Comparison of ENCODE assay signal across 1 cellular context in genomic region chr11:77473801-77474508, GRCh38.
TF ChIP-seq lines count a peak whose summit lies in the region.

Gene PAK1 (minus strand): TSS chr11:77474094. CDS start chr11:77392520, 81,574 bp downstream.

TF ChIP-seq in HepG2, 621 proteins besides CTCF, POLR2A, EP300 and RAD21 (continued from another document and continues in another):
- no peak for TF ChIP-seq BATF2 (CRISPR knock-in tag; IDR thresholded peaks at IDR 0.05)
- TF ChIP-seq SP5 (CRISPR knock-in tag; IDR thresholded peaks at IDR 0.05; ENCODE audit: borderline replicate concordance, low read depth): 0 out of 2 replicates have a peak, but pooled peaks have one; percentile 18
- TF ChIP-seq ZNF329 (CRISPR knock-in tag; IDR thresholded peaks at IDR 0.05; ENCODE audit: low read depth): 0 out of 2 replicates have a peak, but pooled peaks have one; percentile 45
- TF ChIP-seq ZNF414 (CRISPR knock-in tag; IDR thresholded peaks at IDR 0.05): peak; percentile 36; the same call in 1 of the 2 replicates
- TF ChIP-seq ZFP90 (CRISPR knock-in tag; IDR thresholded peaks at IDR 0.05; ENCODE audit: borderline replicate concordance): 0 out of 2 replicates have a peak, but pooled peaks have one; percentile 44
- TF ChIP-seq NFIB (CRISPR knock-in tag; IDR thresholded peaks at IDR 0.05; ENCODE audit: borderline replicate concordance): no peak
- TF ChIP-seq ZNF276 (CRISPR knock-in tag; IDR thresholded peaks at IDR 0.05; ENCODE audit: low read depth): no peak
- TF ChIP-seq ZSCAN20 (CRISPR knock-in tag; IDR thresholded peaks at IDR 0.05; ENCODE audit: borderline replicate concordance): no peak
- TF ChIP-seq JUN (CRISPR knock-in tag; IDR thresholded peaks at IDR 0.05): peak; percentile 73
- no peak for TF ChIP-seq ZBTB25 (CRISPR knock-in tag; IDR thresholded peaks at IDR 0.05)
- no peak for TF ChIP-seq NR2F2 (IDR thresholded peaks at IDR 0.05; ENCODE audit: borderline replicate concordance, low read depth)
- TF ChIP-seq XRCC5 (optimal IDR thresholded peaks at IDR 0.05; ENCODE audit: low read length): no peak
- no peak for TF ChIP-seq AFF4 (CRISPR knock-in tag; IDR thresholded peaks at IDR 0.05)
- TF ChIP-seq THYN1 (CRISPR knock-in tag; IDR thresholded peaks at IDR 0.05; ENCODE audit: borderline replicate concordance, low read depth): no peak
- no peak for TF ChIP-seq ELF1 (CRISPR knock-in tag; IDR thresholded peaks at IDR 0.05)
- no peak; the same call in 1 of the 2 replicates for TF ChIP-seq GMEB1 (CRISPR knock-in tag; IDR thresholded peaks at IDR 0.05; ENCODE audit: borderline replicate concordance)
- peak; percentile 59; the same call in 1 of the 2 replicates for TF ChIP-seq HOXA5 (CRISPR knock-in tag; IDR thresholded peaks at IDR 0.05)
- peak; percentile 67; the same call in 1 of the 2 replicates for TF ChIP-seq MTA1 (CRISPR knock-in tag; IDR thresholded peaks at IDR 0.05; ENCODE audit: borderline replicate concordance)
- TF ChIP-seq NCOA1 (CRISPR knock-in tag; IDR thresholded peaks at IDR 0.05): no peak
- peak; percentile 69 for TF ChIP-seq PTBP1 (IDR thresholded peaks at IDR 0.05; ENCODE audit: low read depth, low read length, poor library complexity, severe bottlenecking)
- no peak for TF ChIP-seq ZNF446 (CRISPR knock-in tag; IDR thresholded peaks at IDR 0.05)
- no peak for TF ChIP-seq ZNF572 (CRISPR knock-in tag; IDR thresholded peaks at IDR 0.05)
- no peak for TF ChIP-seq EHMT2 (IDR thresholded peaks at IDR 0.05; ENCODE audit: borderline replicate concordance, low read depth, low read length)
- no peak for TF ChIP-seq ZKSCAN1 (IDR thresholded peaks at IDR 0.05; ENCODE audit: low read length)
- peak; percentile 40; the same call in 1 of the 2 replicates for TF ChIP-seq THAP11 (CRISPR knock-in tag; IDR thresholded peaks at IDR 0.05)
- TF ChIP-seq ZFX (CRISPR knock-in tag; IDR thresholded peaks at IDR 0.05; ENCODE audit: low read depth): no peak
- TF ChIP-seq ZHX1 (CRISPR knock-in tag; IDR thresholded peaks at IDR 0.05; ENCODE audit: low read depth): peak; percentile 99
- peak; percentile 57 for TF ChIP-seq ZNF687 (CRISPR knock-in tag; IDR thresholded peaks at IDR 0.05)
- peak in 1 of 2 experiments; percentile 70; a peak in 2 of 4 replicates for TF ChIP-seq HMGXB4 (CRISPR knock-in tag; IDR thresholded peaks at IDR 0.05; ENCODE audit: borderline replicate concordance in 1 of 2, low read depth in 1 of 2)
- no peak for TF ChIP-seq CHD4 (IDR thresholded peaks at IDR 0.05; ENCODE audit: borderline replicate concordance, low read length)
- TF ChIP-seq ZNF883 (CRISPR knock-in tag; IDR thresholded peaks at IDR 0.05; ENCODE audit: not compliant biosample characterization): no peak
- peak; percentile 94 for TF ChIP-seq ATF3 (CRISPR knock-in tag; IDR thresholded peaks at IDR 0.05)
- no peak for TF ChIP-seq DRAP1 (CRISPR knock-in tag; IDR thresholded peaks at IDR 0.05)
- no peak for TF ChIP-seq GATAD2A (CRISPR knock-in tag; IDR thresholded peaks at IDR 0.05)
- TF ChIP-seq ZNF468 (CRISPR knock-in tag; IDR thresholded peaks at IDR 0.05): no peak
- TF ChIP-seq PCBP1 (IDR thresholded peaks at IDR 0.05; ENCODE audit: borderline replicate concordance, low read depth, low read length): peak; percentile 93
- no peak for TF ChIP-seq TOE1 (CRISPR knock-in tag; IDR thresholded peaks at IDR 0.05)
- TF ChIP-seq HOXA9 (CRISPR knock-in tag; IDR thresholded peaks at IDR 0.05; ENCODE audit: borderline replicate concordance): no peak
- TF ChIP-seq GFI1 (CRISPR knock-in tag; IDR thresholded peaks at IDR 0.05; ENCODE audit: borderline replicate concordance): no peak
- no peak for TF ChIP-seq HHEX (CRISPR knock-in tag; IDR thresholded peaks at IDR 0.05)
